20 cellular contexts compared by ENCODE assay signal in the genomic region with DNA sequence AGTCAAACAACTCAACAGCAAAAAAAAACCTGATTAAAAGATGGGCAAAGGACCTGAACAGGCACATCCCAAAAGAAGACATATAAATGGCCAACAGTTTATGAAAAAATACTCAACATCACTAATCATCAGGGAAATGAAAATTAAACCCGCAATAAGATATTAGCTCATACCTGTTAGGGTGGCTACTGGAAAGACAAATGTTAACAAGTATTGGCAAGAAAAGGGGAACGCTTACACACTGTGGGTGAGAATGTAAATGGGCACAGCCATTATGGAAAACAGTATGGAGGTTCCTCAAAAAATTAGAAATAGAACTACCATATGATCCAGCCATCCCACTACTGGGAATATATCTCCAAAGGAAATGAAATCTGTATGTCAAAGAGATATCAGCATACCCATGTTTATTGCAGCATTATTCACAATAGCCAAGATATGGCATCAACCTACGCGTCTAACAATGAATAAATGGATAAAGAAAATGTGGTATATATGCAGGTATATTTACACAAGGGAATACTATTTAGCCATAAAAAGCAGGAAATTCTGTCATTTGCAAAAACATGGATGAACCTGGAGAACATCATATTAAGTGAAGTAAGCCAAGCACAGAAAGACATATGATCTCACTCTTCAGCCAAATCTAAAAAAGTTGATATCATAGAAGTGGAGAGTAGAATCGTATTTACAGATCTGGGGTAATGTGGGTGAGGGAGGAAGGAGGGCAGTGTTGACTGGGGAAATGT. TPM values are rescaled to one million over a fixed set of nuclear protein-coding genes. Genes with fewer than 3 reads are reported as not detected.
A peak's percentile ranks its signal among the peaks of the same experiment; 100 is the strongest.
DNase-seq lines count a peak whose midpoint lies in the region; ATAC-seq and TF ChIP-seq lines count a peak whose summit lies in the region.
"Had no signal": no experiment of that assay in that cellular context is flagged by ENCODE, and none has a peak within 500 bp of the region (broad histone marks: within the 10 kb centered on the region; RNA-seq: fewer than 3 reads in every experiment).

No MANE protein-coding gene starts in this region.

- no peak for DNase-seq in CD8-positive, alpha-beta T cell
- DNase-seq in activated naive CD8-positive, alpha-beta T cell treated with anti-CD3 and anti-CD28 coated beads for 36 hours = no peak
- no peak for DNase-seq in natural killer cell treated with Interleukin-12 subunit alpha and Interleukin-12 subunit beta and Interleukin-15 and Interleukin-18, amount 100 ng/mL, for 72 hours (ENCODE audit: low spot score)
- no peak for DNase-seq in SW480 (ENCODE audit: low spot score)
- no peak for DNase-seq in LoVo (ENCODE audit: low spot score)
- DNase-seq: adrenal gland; central memory CD4-positive, alpha-beta T cell; effector memory CD4-positive, alpha-beta T cell; hippocampal formation; KG1; NCI-H1105 treated with DMSO at 0.1 percent for 48 hours; NCI-H2171; ovary; stimulated activated CD4-positive, alpha-beta T cell treated with anti-CD3 and anti-CD28 coated beads, Interleukin-4, amount 100 ng/mL, for 24 hours; stimulated activated CD8-positive, alpha-beta memory T cell treated with anti-CD3 and anti-CD28 coated beads, Interleukin-4, amount 100 ng/mL, for 48 hours; thyroid gland had no signal

- H3K27me3 Mint-ChIP-seq in CD8-positive, alpha-beta T cell (ENCODE audit: low read depth) = no peaks in the 10 kb centered on the region
- no peaks in the 10 kb centered on the region for H3K27me3 Mint-ChIP-seq in activated naive CD8-positive, alpha-beta T cell treated with anti-CD3 and anti-CD28 coated beads for 36 hours
- no peaks in the 10 kb centered on the region for H3K27me3 Mint-ChIP-seq in natural killer cell treated with Interleukin-12 subunit alpha and Interleukin-12 subunit beta and Interleukin-15 and Interleukin-18, amount 100 ng/mL, for 72 hours

- H3K4me1 ChIP-seq in CD8-positive, alpha-beta T cell (ENCODE audit: insufficient read depth, low read length) = peaks cover 24% of the 10 kb centered on the region
- peaks cover 16% of the 10 kb centered on the region for H3K4me1 ChIP-seq in HEK293 (ENCODE audit: control insufficient read depth, insufficient read depth, low read length)

- intact Hi-C loops in CD8-positive, alpha-beta T cell (cut with DNase I, micrococcal nuclease) = no loop called here

- no peaks in the 10 kb centered on the region for H3K27me3 ChIP-seq in CD8-positive, alpha-beta T cell (ENCODE audit: insufficient read depth, low read length)
- H3K27me3 ChIP-seq: adrenal gland, BLaER1, ovary, thyroid gland had no signal

- POLR2A ChIA-PET in CD8-positive, alpha-beta T cell (lab: Charles Lee) = interaction anchor here (0.7 kb wide), 1 partner anchor 118 kb away, joined by 6 read pairs; no protein-coding TSS in a partner anchor
- POLR2A ChIA-PET in HEK293 (lab: Yijun Ruan, JAX) = interaction anchor here (1.1 kb wide), 1 partner anchor 118 kb away, joined by 3 read pairs; a partner anchor contains a TSS

- H3K27ac Mint-ChIP-seq in CD8-positive, alpha-beta T cell = peak overlapping the region; percentile 75
- H3K27ac Mint-ChIP-seq in activated naive CD8-positive, alpha-beta T cell treated with anti-CD3 and anti-CD28 coated beads for 36 hours = no peak overlapping the region
- peak overlapping the region in 1 of 2 donors; percentile 42 for H3K27ac Mint-ChIP-seq in natural killer cell treated with Interleukin-12 subunit alpha and Interleukin-12 subunit beta and Interleukin-15 and Interleukin-18, amount 100 ng/mL, for 72 hours

- H3K36me3 Mint-ChIP-seq in CD8-positive, alpha-beta T cell = peaks cover 41% of the 10 kb centered on the region
- H3K36me3 Mint-ChIP-seq in activated naive CD8-positive, alpha-beta T cell treated with anti-CD3 and anti-CD28 coated beads for 36 hours = peaks cover 36% of the 10 kb centered on the region
- H3K36me3 Mint-ChIP-seq in natural killer cell treated with Interleukin-12 subunit alpha and Interleukin-12 subunit beta and Interleukin-15 and Interleukin-18, amount 100 ng/mL, for 72 hours = peaks cover 20% of the 10 kb centered on the region

- peaks cover 3% of the 10 kb centered on the region for H3K9me3 Mint-ChIP-seq in CD8-positive, alpha-beta T cell
- peaks cover 9% of the 10 kb centered on the region for H3K9me3 Mint-ChIP-seq in activated naive CD8-positive, alpha-beta T cell treated with anti-CD3 and anti-CD28 coated beads for 36 hours
- H3K9me3 Mint-ChIP-seq in natural killer cell treated with Interleukin-12 subunit alpha and Interleukin-12 subunit beta and Interleukin-15 and Interleukin-18, amount 100 ng/mL, for 72 hours = no peaks in the 10 kb centered on the region

- H3K4me1 Mint-ChIP-seq in CD8-positive, alpha-beta T cell (ENCODE audit: low read depth) = peaks cover 48% of the 10 kb centered on the region
- H3K4me1 Mint-ChIP-seq in activated naive CD8-positive, alpha-beta T cell treated with anti-CD3 and anti-CD28 coated beads for 36 hours = peaks cover 27% of the 10 kb centered on the region
- H3K4me1 Mint-ChIP-seq in natural killer cell treated with Interleukin-12 subunit alpha and Interleukin-12 subunit beta and Interleukin-15 and Interleukin-18, amount 100 ng/mL, for 72 hours (ENCODE audit: low read depth in 2 of 2) = peaks cover 32 to 49% of the 10 kb centered on the region in 2 donors

- ATAC-seq in CD8-positive, alpha-beta T cell = no peak
- ATAC-seq in natural killer cell treated with Interleukin-12 subunit alpha and Interleukin-12 subunit beta and Interleukin-15 and Interleukin-18, amount 100 ng/mL, for 72 hours = no peak
- no peak for ATAC-seq in GM21528 (IDR thresholded peaks at IDR 0.05; ENCODE audit: low FRiP score, unreplicated experiment)

- no peak overlapping the region for H3K27ac ChIP-seq in CD8-positive, alpha-beta T cell (ENCODE audit: low read depth, low read length)
- H3K27ac ChIP-seq in HEK293 (ENCODE audit: extremely low read depth, low read depth, low read length) = no peak overlapping the region
- H3K27ac ChIP-seq: BLaER1, HL-60, ovary, thyroid gland had no signal

- H3K9me3 ChIP-seq in CD8-positive, alpha-beta T cell (ENCODE audit: low read length) = no peaks in the 10 kb centered on the region
- peaks cover 4% of the 10 kb centered on the region; the same call in 1 of the 2 replicates for H3K9me3 ChIP-seq in HEK293 (ENCODE audit: control insufficient read depth, insufficient read depth, low read depth, low read length)
- H3K9me3 ChIP-seq: adrenal gland, ovary, thyroid gland had no signal

- CTCF ChIA-PET in CD8-positive, alpha-beta T cell (lab: Charles Lee) = no interaction called here
- CTCF ChIA-PET in HEK293 (lab: Yijun Ruan, JAX) = interaction anchor here (0.7 to 1.5 kb wide), 2 partner anchors 8 to 121 kb away, joined by 3 to 6 read pairs; no protein-coding TSS in a partner anchor

- no peak for TF ChIP-seq CTCF in CD8-positive, alpha-beta T cell (IDR thresholded peaks at IDR 0.05)
- TF ChIP-seq CTCF in HEK293 (tag by site-specific recombination; IDR thresholded peaks at IDR 0.05) = no peak

- peak overlapping the region; percentile 100 for H3K4me3 Mint-ChIP-seq in CD8-positive, alpha-beta T cell
- H3K4me3 Mint-ChIP-seq in activated naive CD8-positive, alpha-beta T cell treated with anti-CD3 and anti-CD28 coated beads for 36 hours = peak overlapping the region; percentile 42
- H3K4me3 Mint-ChIP-seq in natural killer cell treated with Interleukin-12 subunit alpha and Interleukin-12 subunit beta and Interleukin-15 and Interleukin-18, amount 100 ng/mL, for 72 hours = peak overlapping the region; percentile 98

- H3K4me3 ChIP-seq in CD8-positive, alpha-beta T cell (ENCODE audit: low read depth, low read length) = no peak overlapping the region
- H3K4me3 ChIP-seq in HEK293 (ENCODE audit: low read depth, low read length) = no peak overlapping the region
- H3K4me3 ChIP-seq: ovary, thyroid gland had no signal

- peaks cover under 1% of the 10 kb centered on the region for H3K36me3 ChIP-seq in CD8-positive, alpha-beta T cell (ENCODE audit: insufficient read depth, low read length)
- peaks cover 19 to 37% of the 10 kb centered on the region in 2 experiments for H3K36me3 ChIP-seq in HEK293 (ENCODE audit: control insufficient read depth in 2 of 2, insufficient read depth in 1 of 2, low read length in 2 of 2)
- H3K36me3 ChIP-seq: ovary had no signal

TF ChIP-seq in HEK293, 187 proteins besides CTCF, POLR2A, EP300 and RAD21 (continues in another document):
- TF ChIP-seq, protein P1, sequence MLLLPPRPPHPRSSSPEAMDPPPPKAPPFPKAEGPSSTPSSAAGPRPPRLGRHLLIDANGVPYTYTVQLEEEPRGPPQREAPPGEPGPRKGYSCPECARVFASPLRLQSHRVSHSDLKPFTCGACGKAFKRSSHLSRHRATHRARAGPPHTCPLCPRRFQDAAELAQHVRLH (tag by site-specific recombination; IDR thresholded peaks at IDR 0.05) = no peak
- no peak for TF ChIP-seq HOXC10 (CRISPR knock-in tag; IDR thresholded peaks at IDR 0.05)
- TF ChIP-seq, protein P2, sequence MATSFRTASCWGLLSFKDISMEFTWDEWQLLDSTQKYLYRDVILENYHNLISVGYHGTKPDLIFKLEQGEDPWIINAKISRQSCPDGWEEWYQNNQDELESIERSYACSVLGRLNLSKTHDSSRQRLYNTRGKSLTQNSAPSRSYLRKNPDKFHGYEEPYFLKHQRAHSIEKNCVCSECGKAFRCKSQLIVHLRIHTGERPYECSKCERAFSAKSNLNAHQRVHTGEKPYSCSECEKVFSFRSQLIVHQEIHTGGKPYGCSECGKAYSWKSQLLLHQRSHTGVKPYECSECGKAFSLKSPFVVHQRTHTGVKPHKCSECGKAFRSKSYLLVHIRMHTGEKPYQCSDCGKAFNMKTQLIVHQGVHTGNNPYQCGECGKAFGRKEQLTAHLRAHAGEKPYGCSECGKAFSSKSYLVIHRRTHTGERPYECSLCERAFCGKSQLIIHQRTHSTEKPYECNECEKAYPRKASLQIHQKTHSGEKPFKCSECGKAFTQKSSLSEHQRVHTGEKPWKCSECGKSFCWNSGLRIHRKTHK (tag by site-specific recombination; IDR thresholded peaks at IDR 0.05) = no peak
- no peak for TF ChIP-seq ZNF654 (tag by site-specific recombination; IDR thresholded peaks at IDR 0.05; ENCODE audit: low read depth)
- TF ChIP-seq ZNF133 (tag by site-specific recombination; IDR thresholded peaks at IDR 0.05) = no peak; the same call in 1 of the 2 replicates
- TF ChIP-seq ZNF660 (tag by site-specific recombination; IDR thresholded peaks at IDR 0.05) = 0 out of 2 replicates have a peak, but pooled peaks have one; percentile 18
- no peak for TF ChIP-seq ZNF529 (tag by site-specific recombination; IDR thresholded peaks at IDR 0.05; ENCODE audit: insufficient replicate concordance)

RNA-seq across cellular contexts. Expression of a gene that starts 2.3 kb away (rescaled TPM):
- 10 to 100 TPM; 10.6 to 11.6 TPM for total RNA-seq in CD8-positive, alpha-beta T cell
- total RNA-seq in activated naive CD8-positive, alpha-beta T cell treated with anti-CD3 and anti-CD28 coated beads for 36 hours = 10 to 100 TPM; 12.7 to 16.7 TPM
- 10 to 100 TPM; 24.2 to 26.3 TPM for total RNA-seq in natural killer cell treated with Interleukin-12 subunit alpha and Interleukin-12 subunit beta and Interleukin-15 and Interleukin-18, amount 100 ng/mL, for 72 hours

RNA-seq across cellular contexts. Expression of a gene that starts 32.4 kb away (rescaled TPM):
- total RNA-seq in CD8-positive, alpha-beta T cell = 10 to 100 TPM in 1 of 2 experiments, 1 to 10 TPM in 1; 9.8 to 14.8 TPM
- total RNA-seq in activated naive CD8-positive, alpha-beta T cell treated with anti-CD3 and anti-CD28 coated beads for 36 hours = 10 to 100 TPM; 16.1 to 18.6 TPM
- 10 to 100 TPM; 30.7 to 35.2 TPM for total RNA-seq in natural killer cell treated with Interleukin-12 subunit alpha and Interleukin-12 subunit beta and Interleukin-15 and Interleukin-18, amount 100 ng/mL, for 72 hours

Comparison
In these comparisons a context has a peak if more than half of its experiments do, and no peak if none do; other contexts are left out.
1. H3K4me3 Mint-ChIP-seq: peak in every context shown above with its lines; median percentile 100 in CD8-positive, alpha-beta T cell; 98 in natural killer cell treated with Interleukin-12 subunit alpha and Interleukin-12 subunit beta and Interleukin-15 and Interleukin-18, amount 100 ng/mL, for 72 hours; 42 in activated naive CD8-positive, alpha-beta T cell treated with anti-CD3 and anti-CD28 coated beads for 36 hours.